In the genomic region with DNA sequence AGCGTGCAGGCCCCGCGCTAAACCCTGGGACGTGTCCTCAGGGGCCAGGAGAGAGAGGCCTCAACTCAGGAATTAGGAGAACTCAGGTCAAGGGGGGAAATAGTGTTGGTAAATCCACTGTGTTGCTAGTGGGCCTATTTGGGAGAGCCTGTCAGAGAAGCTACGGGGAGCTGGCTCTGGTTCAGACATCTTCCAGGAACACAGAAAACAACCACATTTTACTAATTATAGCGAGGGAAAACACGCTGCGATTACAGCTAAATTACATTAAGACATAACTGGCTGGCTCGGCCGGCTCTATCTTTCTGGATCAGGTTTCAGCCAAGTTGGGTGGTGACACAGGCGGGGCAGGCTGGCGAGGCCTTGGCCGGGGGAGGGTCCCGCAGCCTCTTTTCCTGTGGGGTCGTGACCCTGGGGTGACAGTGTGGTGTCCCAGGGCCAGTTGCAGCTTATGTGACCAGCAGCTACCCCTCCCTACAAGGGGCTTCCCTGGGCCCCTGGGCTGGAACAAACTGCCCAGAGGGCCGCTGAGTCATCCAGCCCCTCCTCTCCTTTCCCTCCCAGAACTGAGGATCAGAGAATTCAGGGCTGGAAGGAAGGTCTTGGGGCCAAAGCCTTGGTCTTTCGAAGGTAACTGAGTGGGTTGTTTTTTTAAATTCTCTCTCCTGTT, we compare ENCODE assay signal across 8 cellular contexts.
DNase-seq lines count a peak whose midpoint lies in the region; ATAC-seq and TF ChIP-seq lines count a peak whose summit lies in the region.

No MANE protein-coding gene starts in this region.

- H3K4me1 ChIP-seq in smooth muscle cell (ENCODE audit: low read depth) = peaks cover 16% of the 10 kb centered on the region

- H2AFZ ChIP-seq in smooth muscle cell (ENCODE audit: low read depth) = peak overlapping the region; percentile 89

- no peaks in the 10 kb centered on the region for H3K27me3 ChIP-seq in smooth muscle cell (ENCODE audit: low read depth)

- no peaks in the 10 kb centered on the region for H3K79me2 ChIP-seq in smooth muscle cell (ENCODE audit: low read depth)

- peak overlapping the region; percentile 83 for H3K4me2 ChIP-seq in smooth muscle cell

- WGBS in smooth muscle cell (ENCODE audit: low lambda C conversion rate) = 3% methylated on average over 17 of the region's 17 CpGs

- 0 out of 2 replicates have a peak overlapping the region, but pooled peaks have one; percentile 12 for H3K4me3 ChIP-seq in WI38 (ENCODE audit: low read depth, low read length)
- peak overlapping the region; percentile 26 for H3K4me3 ChIP-seq in smooth muscle cell

- H3F3A ChIP-seq in smooth muscle cell (ENCODE audit: low read depth) = peaks cover 14% of the 10 kb centered on the region

- TF ChIP-seq CTCF in WI38 (IDR thresholded peaks at IDR 0.05; ENCODE audit: low read depth, low read length) = no peak
- TF ChIP-seq CTCF in smooth muscle cell (IDR thresholded peaks at IDR 0.05; ENCODE audit: borderline replicate concordance, insufficient read depth, poor library complexity, severe bottlenecking) = no peak

- no peaks in the 10 kb centered on the region for H3K9me3 ChIP-seq in smooth muscle cell (replicated peaks; ENCODE audit: low read depth)

- peak overlapping the region; percentile 51 for H3K9ac ChIP-seq in smooth muscle cell (ENCODE audit: low read depth)

- H4K20me1 ChIP-seq in smooth muscle cell (ENCODE audit: low read depth) = no peaks in the 10 kb centered on the region

- H3K36me3 ChIP-seq in smooth muscle cell (ENCODE audit: low read depth) = no peaks in the 10 kb centered on the region

- H3K27ac ChIP-seq in smooth muscle cell (ENCODE audit: low read depth) = peak overlapping the region; percentile 63

- DNase-seq in HCEC 1CT = peak; percentile 42
- peak; percentile 62 for DNase-seq in hepatic stellate cell (ENCODE audit: low spot score)
- peak; percentile 54 for DNase-seq in smooth muscle cell (lab: John Stamatoyannopoulos, UW; ENCODE audit: unreplicated experiment)
- no peak for DNase-seq in NOMO-1 treated with dmso at 0.1 percent for 144 hours (lab: John Stamatoyannopoulos, UW; ENCODE audit: unreplicated experiment)
- no peak for DNase-seq in activated T-cell treated with anti-CD3 and anti-CD28 coated beads, Interleukin-2, amount 50 U/mL, for 48 hours

- ATAC-seq in GM21381 (IDR thresholded peaks at IDR 0.05; ENCODE audit: unreplicated experiment) (no peak), GM21529 (IDR thresholded peaks at IDR 0.05; ENCODE audit: unreplicated experiment) (no peak)

Comparison
In these comparisons a context has a peak if more than half of its experiments do, and no peak if none do; other contexts are left out.
1. DNase-seq: peak in HCEC 1CT (single experiment), hepatic stellate cell (single experiment) and smooth muscle cell (single experiment); none in NOMO-1 treated with dmso at 0.1 percent for 144 hours (single experiment) and activated T-cell treated with anti-CD3 and anti-CD28 coated beads, Interleukin-2, amount 50 U/mL, for 48 hours (0 of 2).